In genomic region chr5:154737667-154738320, GRCh38 we compare ENCODE assay signal across 18 cellular contexts. TPM values are rescaled to one million over a fixed set of nuclear protein-coding genes. Genes with fewer than 3 reads are reported as not detected.
A peak's percentile ranks its signal among the peaks of the same experiment; 100 is the strongest.
DNase-seq lines count a peak whose midpoint lies in the region; FAIRE-seq and TF ChIP-seq lines count a peak whose summit lies in the region.
"Had no signal": no experiment of that assay in that cellular context is flagged by ENCODE, and none has a peak within 500 bp of the region (broad histone marks: within the 10 kb centered on the region; RNA-seq: fewer than 3 reads in every experiment).

No MANE protein-coding gene starts in this region.

- no peak overlapping the region for H3K18ac ChIP-seq in mesendoderm (ENCODE audit: low read length)

- no peaks in the 10 kb centered on the region for H3K36me3 Mint-ChIP-seq in astrocyte (ENCODE audit: low read depth, unreplicated experiment)
- H3K36me3 Mint-ChIP-seq in type B pancreatic cell: no peaks in the 10 kb centered on the region
- H3K36me3 Mint-ChIP-seq: CD4-positive, CD25-positive, alpha-beta regulatory T cell had no signal

- H3K4ac ChIP-seq in mesendoderm (ENCODE audit: low read depth, low read length): no peak overlapping the region

- H3K4me2 ChIP-seq in astrocyte (ENCODE audit: low read length): no peak overlapping the region
- H3K4me2 ChIP-seq in mesendoderm (ENCODE audit: low read length): no peak overlapping the region

- H3K9me3 ChIP-seq in HEK293 (ENCODE audit: control insufficient read depth, insufficient read depth, low read depth, low read length) (no peaks in the 10 kb centered on the region), astrocyte (ENCODE audit: insufficient read depth, low read depth, low read length) (no peaks in the 10 kb centered on the region), SJCRH30 (replicated peaks) (no peaks in the 10 kb centered on the region)

- no peaks in the 10 kb centered on the region for H3K79me1 ChIP-seq in mesendoderm (ENCODE audit: low read length)

- H3K27ac ChIP-seq in HEK293 (ENCODE audit: extremely low read depth, low read depth, low read length): no peak overlapping the region
- no peak overlapping the region for H3K27ac ChIP-seq in astrocyte (ENCODE audit: low read depth, low read length)
- no peak overlapping the region for H3K27ac ChIP-seq in mesendoderm (ENCODE audit: low read depth, low read length)
- no peak overlapping the region for H3K27ac ChIP-seq in SJCRH30

- H4K8ac ChIP-seq in mesendoderm (ENCODE audit: low read depth, low read length): no peak overlapping the region

- H3K4me3 ChIP-seq in HEK293 (ENCODE audit: low read depth, low read length) (no peak overlapping the region), astrocyte (ENCODE audit: insufficient read depth, low read depth, low read length) (no peak overlapping the region), mesendoderm (ENCODE audit: low read length) (no peak overlapping the region), SJCRH30 (no peak overlapping the region)

- H3K79me2 ChIP-seq in astrocyte (ENCODE audit: insufficient read depth, low read length) (no peaks in the 10 kb centered on the region), mesendoderm (ENCODE audit: control insufficient read depth, insufficient read depth, low read length) (no peaks in the 10 kb centered on the region)

- H3K9me3 Mint-ChIP-seq in astrocyte (ENCODE audit: unreplicated experiment) (no peaks in the 10 kb centered on the region), type B pancreatic cell (no peaks in the 10 kb centered on the region)
- H3K9me3 Mint-ChIP-seq: CD4-positive, CD25-positive, alpha-beta regulatory T cell had no signal

- CTCF ChIA-PET in HEK293 (lab: Yijun Ruan, JAX): no interaction called here

- H4K20me1 ChIP-seq in astrocyte (ENCODE audit: insufficient read depth, low read length): no peaks in the 10 kb centered on the region

- H3K27ac Mint-ChIP-seq in astrocyte (ENCODE audit: unreplicated experiment) (peak overlapping the region; percentile 11), type B pancreatic cell (peak overlapping the region; percentile 59)
- H3K27ac Mint-ChIP-seq: CD4-positive, CD25-positive, alpha-beta regulatory T cell had no signal

- H3K27me3 Mint-ChIP-seq in astrocyte (ENCODE audit: low read depth, unreplicated experiment) (no peaks in the 10 kb centered on the region), type B pancreatic cell (no peaks in the 10 kb centered on the region)
- H3K27me3 Mint-ChIP-seq: CD4-positive, CD25-positive, alpha-beta regulatory T cell had no signal

- H3K36me3 ChIP-seq in HEK293 (ENCODE audit: control insufficient read depth in 2 of 2, insufficient read depth in 1 of 2, low read length in 2 of 2) (no peaks in the 10 kb centered on the region), astrocyte (ENCODE audit: insufficient read depth, low read length) (no peaks in the 10 kb centered on the region), mesendoderm (ENCODE audit: control insufficient read depth, insufficient read depth, low read length) (no peaks in the 10 kb centered on the region), SJCRH30 (no peaks in the 10 kb centered on the region)

- TF ChIP-seq CTCF in HEK293 (tag by site-specific recombination; IDR thresholded peaks at IDR 0.05) (no peak), astrocyte (IDR thresholded peaks at IDR 0.05; ENCODE audit: insufficient read depth, low read depth, low read length) (no peak), type B pancreatic cell (conservative IDR thresholded peaks at IDR 0.05) (no peak)

- H3K27me3 ChIP-seq in astrocyte (ENCODE audit: insufficient read depth, low read length) (peaks cover 2% of the 10 kb centered on the region), mesendoderm (ENCODE audit: insufficient read depth, low read length, poor library complexity) (no peaks in the 10 kb centered on the region), SJCRH30 (no peaks in the 10 kb centered on the region)

- no peak overlapping the region for H2AFZ ChIP-seq in astrocyte (ENCODE audit: low read depth, low read length)

- no peak overlapping the region for H2BK5ac ChIP-seq in mesendoderm (ENCODE audit: low read length)

- POLR2A ChIA-PET in HEK293 (lab: Yijun Ruan, JAX): interaction anchor here (0.7 kb wide), 1 partner anchor 26 kb away, joined by 3 read pairs; no protein-coding TSS in a partner anchor

- FAIRE-seq in astrocyte (lab: Jason Lieb, UNC): no peak
- FAIRE-seq: G401.6, GM12891 had no signal

- H2BK15ac ChIP-seq in mesendoderm (replicated peaks; ENCODE audit: low read depth): no peak overlapping the region

- H4K5ac ChIP-seq in mesendoderm (ENCODE audit: low read length): no peak overlapping the region

- H2AK5ac ChIP-seq in mesendoderm (ENCODE audit: low read length): no peak overlapping the region

- H3K4me1 ChIP-seq in HEK293 (ENCODE audit: control insufficient read depth, insufficient read depth, low read length) (no peaks in the 10 kb centered on the region), astrocyte (ENCODE audit: insufficient read depth, low read length) (no peaks in the 10 kb centered on the region), mesendoderm (ENCODE audit: control insufficient read depth, low read depth, low read length) (peaks cover 2% of the 10 kb centered on the region), SJCRH30 (peaks cover 12% of the 10 kb centered on the region)

- no CpG with 5 or more reads among the region's 6 CpGs for WGBS in mesendoderm (ENCODE audit: extremely low coverage, insufficient coverage, low lambda C conversion rate)

- H2BK120ac ChIP-seq in mesendoderm (ENCODE audit: low read depth, low read length): no peak overlapping the region

- no peak overlapping the region for H3K23ac ChIP-seq in mesendoderm (ENCODE audit: low read length)

- no peak for DNase-seq in astrocyte (ENCODE audit: low read depth)
- peak; percentile 62 for DNase-seq in mesendoderm
- no peak for DNase-seq in type B pancreatic cell (ENCODE audit: extremely low spot score, unreplicated experiment)
- DNase-seq in activated CD8-positive, alpha-beta memory T cell treated with anti-CD3 and anti-CD28 coated beads, Interleukin-2, amount 50 U/mL, for 48 hours: no peak
- DNase-seq in SJCRH30: no peak
- DNase-seq in NCI-H226: no peak
- DNase-seq: ACHN; CD4-positive, CD25-positive, alpha-beta regulatory T cell; DMS79; HCEC 1CT; Kasumi-1; NCI-H1417; NCI-H2029 treated with DMSO at 0.1 percent for 48 hours; NCI-H524; OCI-M1 had no signal

- H3K56ac ChIP-seq in mesendoderm (ENCODE audit: low read length): no peak overlapping the region

- no peak overlapping the region for H3K4me3 Mint-ChIP-seq in astrocyte (ENCODE audit: unreplicated experiment)
- H3K4me3 Mint-ChIP-seq in type B pancreatic cell: no peak overlapping the region
- H3K4me3 Mint-ChIP-seq: CD4-positive, CD25-positive, alpha-beta regulatory T cell had no signal

- H3K9ac ChIP-seq in astrocyte (ENCODE audit: low read length): no peak overlapping the region
- no peak overlapping the region for H3K9ac ChIP-seq in mesendoderm (ENCODE audit: low read length)

- H3K4me1 Mint-ChIP-seq in astrocyte (ENCODE audit: low read depth, unreplicated experiment): no peaks in the 10 kb centered on the region
- peaks cover 8% of the 10 kb centered on the region for H3K4me1 Mint-ChIP-seq in type B pancreatic cell (ENCODE audit: unreplicated experiment)

TF ChIP-seq in HEK293, 187 proteins besides CTCF, POLR2A, EP300 and RAD21:
- TF ChIP-seq ZNF24 (tag by site-specific recombination; IDR thresholded peaks at IDR 0.05) (no peak), KLF1 (tag by site-specific recombination; IDR thresholded peaks at IDR 0.05) (peak; percentile 55; the same call in 1 of the 2 replicates), ZNF670 (tag by site-specific recombination; IDR thresholded peaks at IDR 0.05; ENCODE audit: low read depth) (no peak)

RNA-seq across cellular contexts. Expression of gene LARP1, which starts 17.4 kb away (rescaled TPM):
- 234 and 243 TPM in 2 replicates for total RNA-seq in astrocyte
- 220 TPM for polyA plus RNA-seq in mesendoderm (2013, experiment 1 of 2)
- 229 TPM for polyA plus RNA-seq in mesendoderm (2013, experiment 2 of 2)
- 170 and 220 TPM in 2 replicates for total RNA-seq in type B pancreatic cell (ENCODE audit: low replicate concordance)
- total RNA-seq in SJCRH30 (2014; rRNA removed; shearing (Covaris generic)): 99.9 and 100.0 TPM in 2 replicates
